Comparison of ENCODE assay signal across 8 cellular contexts in genomic region chr7:52017802-52018679, GRCh38.
DNase-seq lines count a peak whose midpoint lies in the region; ATAC-seq and TF ChIP-seq lines count a peak whose summit lies in the region.

No MANE protein-coding gene starts in this region.

- intact Hi-C loops in Caco-2 (cut with micrococcal nuclease; ENCODE audit: unreplicated experiment): loop anchor here (1.0 kb wide), 2 partner anchors 20 to 129 kb away; no protein-coding TSS in a partner anchor
- intact Hi-C loops in upper lobe of right lung (cut with DNase I): no loop called here
- intact Hi-C loops in prostate gland (cut with DNase I): no loop called here
- intact Hi-C loops in naive thymus-derived CD4-positive, alpha-beta T cell (cut with micrococcal nuclease): no loop called here

- POLR2A ChIA-PET in Caco-2 (lab: Charles Lee): no interaction called here
- POLR2A ChIA-PET in naive thymus-derived CD4-positive, alpha-beta T cell (lab: Charles Lee): no interaction called here

- peaks cover 7% of the 10 kb centered on the region for H3K4me1 Mint-ChIP-seq in Caco-2 (ENCODE audit: low read depth, unreplicated experiment)
- H3K4me1 Mint-ChIP-seq in naive thymus-derived CD4-positive, alpha-beta T cell: no peaks in the 10 kb centered on the region

- H3K4me3 ChIP-seq in Caco-2 (ENCODE audit: low read depth, low read length) (no peak overlapping the region), upper lobe of right lung (peak overlapping the region; percentile 29), prostate gland (no peak overlapping the region)
- no peak overlapping the region for H3K4me3 ChIP-seq in naive thymus-derived CD4-positive, alpha-beta T cell (ENCODE audit: low read length)

- ATAC-seq in GM21360 (IDR thresholded peaks at IDR 0.05; ENCODE audit: unreplicated experiment) (peak; percentile 82), upper lobe of right lung (peak; percentile 80)
- ATAC-seq in naive thymus-derived CD4-positive, alpha-beta T cell: no peak

- TF ChIP-seq CTCF in Caco-2 (IDR thresholded peaks at IDR 0.05; ENCODE audit: insufficient read depth in 1 of 2, low read depth in 1 of 2, low read length in 1 of 2, severe bottlenecking in 1 of 2, unreplicated experiment in 1 of 2) (peak; percentile 44 to 75), upper lobe of right lung (IDR thresholded peaks at IDR 0.05) (peak; percentile 51), prostate gland (IDR thresholded peaks at IDR 0.05) (no peak)

- H3K36me3 Mint-ChIP-seq in Caco-2 (ENCODE audit: insufficient read depth, unreplicated experiment): no peaks in the 10 kb centered on the region
- no peaks in the 10 kb centered on the region for H3K36me3 Mint-ChIP-seq in naive thymus-derived CD4-positive, alpha-beta T cell

- peaks cover 3% of the 10 kb centered on the region; the same call in 1 of the 2 replicates for H3K9me3 ChIP-seq in Caco-2
- no peaks in the 10 kb centered on the region for H3K9me3 ChIP-seq in upper lobe of right lung
- no peaks in the 10 kb centered on the region for H3K9me3 ChIP-seq in prostate gland
- no peaks in the 10 kb centered on the region for H3K9me3 ChIP-seq in naive thymus-derived CD4-positive, alpha-beta T cell (ENCODE audit: control insufficient read depth in 2 of 3, low read length in 3 of 3)

- H3K27ac Mint-ChIP-seq in Caco-2 (ENCODE audit: unreplicated experiment): peak overlapping the region; percentile 39
- no peak overlapping the region for H3K27ac Mint-ChIP-seq in naive thymus-derived CD4-positive, alpha-beta T cell

- no peaks in the 10 kb centered on the region for H3K27me3 Mint-ChIP-seq in Caco-2 (ENCODE audit: insufficient read depth, unreplicated experiment)
- H3K27me3 Mint-ChIP-seq in naive thymus-derived CD4-positive, alpha-beta T cell: no peaks in the 10 kb centered on the region

- CTCF ChIA-PET in Caco-2 (lab: Charles Lee): interaction anchor here (1.4 kb wide), 1 partner anchor 247 kb away, joined by 3 read pairs; no protein-coding TSS in a partner anchor
- CTCF ChIA-PET in naive thymus-derived CD4-positive, alpha-beta T cell (lab: Charles Lee): no interaction called here

- no peaks in the 10 kb centered on the region for H3K36me3 ChIP-seq in Caco-2 (ENCODE audit: control insufficient read depth, insufficient read depth, low read length)
- H3K36me3 ChIP-seq in upper lobe of right lung: no peaks in the 10 kb centered on the region
- no peaks in the 10 kb centered on the region for H3K36me3 ChIP-seq in prostate gland
- no peaks in the 10 kb centered on the region for H3K36me3 ChIP-seq in naive thymus-derived CD4-positive, alpha-beta T cell (ENCODE audit: control insufficient read depth in 2 of 3, insufficient read depth in 3 of 3, low read length in 3 of 3)

- DNase-seq in Caco-2 (peak; percentile 69 to 71), NCI-H82 treated with DMSO at 0.1 percent for 48 hours (lab: John Stamatoyannopoulos, UW; ENCODE audit: unreplicated experiment) (peak; percentile 1), glomerular visceral epithelial cell (ENCODE audit: extremely low spot score) (peak; percentile 1), upper lobe of right lung (no peak), prostate gland (ENCODE audit: low spot score) (no peak), G401 (ENCODE audit: low spot score) (no peak)
- no peak for DNase-seq in naive thymus-derived CD4-positive, alpha-beta T cell

- H3K4me3 Mint-ChIP-seq in Caco-2 (ENCODE audit: unreplicated experiment): no peak overlapping the region
- H3K4me3 Mint-ChIP-seq in naive thymus-derived CD4-positive, alpha-beta T cell: peak overlapping the region in 3 of 10 donors; percentile 14 to 35 (median 32)

- in situ Hi-C loops in G401 (cut with HindIII; ENCODE audit: low sequenced_read_pairs): no loop called here

- no peak for TF ChIP-seq POLR2A in prostate gland (IDR thresholded peaks at IDR 0.05)

- 67% methylated on average over 8 of the region's 8 CpGs for WGBS in prostate gland

- H3K9me3 Mint-ChIP-seq in Caco-2 (ENCODE audit: unreplicated experiment): peaks cover 31% of the 10 kb centered on the region
- peaks cover 0 to 15% (median 2%) of the 10 kb centered on the region in 11 donors for H3K9me3 Mint-ChIP-seq in naive thymus-derived CD4-positive, alpha-beta T cell

- H3K4me1 ChIP-seq in Caco-2: peaks cover 18% of the 10 kb centered on the region
- H3K4me1 ChIP-seq in upper lobe of right lung: no peaks in the 10 kb centered on the region
- H3K4me1 ChIP-seq in prostate gland (replicated peaks): no peaks in the 10 kb centered on the region
- H3K4me1 ChIP-seq in naive thymus-derived CD4-positive, alpha-beta T cell (ENCODE audit: control insufficient read depth in 2 of 2, insufficient read depth in 2 of 2, low read length in 2 of 2): no peaks in the 10 kb centered on the region

- H3K27me3 ChIP-seq in Caco-2 (replicated peaks; ENCODE audit: control insufficient read depth, insufficient read depth, low read length): no peaks in the 10 kb centered on the region
- no peaks in the 10 kb centered on the region for H3K27me3 ChIP-seq in upper lobe of right lung
- no peaks in the 10 kb centered on the region for H3K27me3 ChIP-seq in prostate gland (replicated peaks; ENCODE audit: insufficient read depth)
- H3K27me3 ChIP-seq in naive thymus-derived CD4-positive, alpha-beta T cell (ENCODE audit: control insufficient read depth in 2 of 2, insufficient read depth in 2 of 2, low read length in 2 of 2): no peaks in the 10 kb centered on the region

- H3K27ac ChIP-seq in upper lobe of right lung (no peak overlapping the region), prostate gland (no peak overlapping the region)
- no peak overlapping the region for H3K27ac ChIP-seq in naive thymus-derived CD4-positive, alpha-beta T cell (ENCODE audit: low read depth, low read length)

- no TSS peak for BruUV-seq in Caco-2 (replicated peaks; lab: Mats Ljungman, UMichigan)

Comparison
In these comparisons a context has a peak if more than half of its experiments do, and no peak if none do; other contexts are left out.
1. DNase-seq: peak in Caco-2 (2 of 2), NCI-H82 treated with DMSO at 0.1 percent for 48 hours (single experiment) and glomerular visceral epithelial cell (single experiment); none in upper lobe of right lung (single experiment), prostate gland (single experiment), G401 (single experiment) and naive thymus-derived CD4-positive, alpha-beta T cell (0 of 9).
2. CTCF ChIP-seq: peak in Caco-2 (2 of 2) and upper lobe of right lung (single experiment); none in prostate gland (0 of 4).